In the genomic region with DNA sequence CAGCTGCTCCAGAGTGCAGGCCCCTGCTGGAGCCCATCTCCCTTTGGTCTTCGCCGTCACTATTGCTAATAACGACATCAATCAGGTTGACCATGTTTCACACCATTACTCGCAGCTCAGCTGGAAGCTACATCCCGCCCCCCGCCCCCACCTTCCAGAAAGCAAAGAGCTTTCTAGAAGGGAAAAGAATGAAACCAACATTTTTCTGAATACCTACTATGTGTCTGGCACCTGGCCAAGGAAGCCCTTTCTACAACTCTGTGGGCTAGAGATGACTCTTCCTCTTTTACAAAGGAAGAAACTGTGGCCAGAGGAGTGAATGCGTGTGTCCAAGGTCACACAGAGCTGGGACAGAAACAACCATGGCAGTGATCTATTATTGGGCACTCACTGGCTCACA, we compare ENCODE assay signal across 1 cellular context.
TF ChIP-seq lines count a peak whose summit lies in the region.

No MANE protein-coding gene starts in this region.

TF ChIP-seq in WTC11, 78 proteins besides CTCF, POLR2A, EP300 and RAD21 (continued from another document):
- TF ChIP-seq, protein P1, sequence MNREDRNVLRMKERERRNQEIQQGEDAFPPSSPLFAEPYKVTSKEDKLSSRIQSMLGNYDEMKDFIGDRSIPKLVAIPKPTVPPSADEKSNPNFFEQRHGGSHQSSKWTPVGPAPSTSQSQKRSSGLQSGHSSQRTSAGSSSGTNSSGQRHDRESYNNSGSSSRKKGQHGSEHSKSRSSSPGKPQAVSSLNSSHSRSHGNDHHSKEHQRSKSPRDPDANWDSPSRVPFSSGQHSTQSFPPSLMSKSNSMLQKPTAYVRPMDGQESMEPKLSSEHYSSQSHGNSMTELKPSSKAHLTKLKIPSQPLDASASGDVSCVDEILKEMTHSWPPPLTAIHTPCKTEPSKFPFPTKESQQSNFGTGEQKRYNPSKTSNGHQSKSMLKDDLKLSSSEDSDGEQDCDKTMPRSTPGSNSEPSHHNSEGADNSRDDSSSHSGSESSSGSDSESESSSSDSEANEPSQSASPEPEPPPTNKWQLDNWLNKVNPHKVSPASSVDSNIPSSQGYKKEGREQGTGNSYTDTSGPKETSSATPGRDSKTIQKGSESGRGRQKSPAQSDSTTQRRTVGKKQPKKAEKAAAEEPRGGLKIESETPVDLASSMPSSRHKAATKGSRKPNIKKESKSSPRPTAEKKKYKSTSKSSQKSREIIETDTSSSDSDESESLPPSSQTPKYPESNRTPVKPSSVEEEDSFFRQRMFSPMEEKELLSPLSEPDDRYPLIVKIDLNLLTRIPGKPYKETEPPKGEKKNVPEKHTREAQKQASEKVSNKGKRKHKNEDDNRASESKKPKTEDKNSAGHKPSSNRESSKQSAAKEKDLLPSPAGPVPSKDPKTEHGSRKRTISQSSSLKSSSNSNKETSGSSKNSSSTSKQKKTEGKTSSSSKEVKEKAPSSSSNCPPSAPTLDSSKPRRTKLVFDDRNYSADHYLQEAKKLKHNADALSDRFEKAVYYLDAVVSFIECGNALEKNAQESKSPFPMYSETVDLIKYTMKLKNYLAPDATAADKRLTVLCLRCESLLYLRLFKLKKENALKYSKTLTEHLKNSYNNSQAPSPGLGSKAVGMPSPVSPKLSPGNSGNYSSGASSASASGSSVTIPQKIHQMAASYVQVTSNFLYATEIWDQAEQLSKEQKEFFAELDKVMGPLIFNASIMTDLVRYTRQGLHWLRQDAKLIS (CRISPR knock-in tag; IDR thresholded peaks at IDR 0.05; ENCODE audit: borderline replicate concordance) = no peak
